20 cellular contexts compared by ENCODE assay signal in genomic region chr3:13512451-13512850, GRCh38. TPM values are rescaled to one million over a fixed set of nuclear protein-coding genes. Genes with fewer than 3 reads are reported as not detected.
DNase-seq lines count a peak whose midpoint lies in the region; ATAC-seq and TF ChIP-seq lines count a peak whose summit lies in the region.
"Had no signal": no experiment of that assay in that cellular context is flagged by ENCODE, and none has a peak within 500 bp of the region (broad histone marks: within the 10 kb centered on the region; RNA-seq: fewer than 3 reads in every experiment).

No MANE protein-coding gene starts in this region.

- no peaks in the 10 kb centered on the region for H3K36me3 Mint-ChIP-seq in chondrocyte (ENCODE audit: low read depth)
- no peaks in the 10 kb centered on the region for H3K36me3 Mint-ChIP-seq in stimulated activated naive B cell treated with anti-CD40 and anti-IgM and Interleukin-4, amounts not matched to agents 10 μg/mL and 1 μg/mL and 100 μg/mL, for 72 hours

- H3K79me2 ChIP-seq in OCI-LY7 (ENCODE audit: insufficient read depth, low read depth, low read length), result no peaks in the 10 kb centered on the region

- no peak overlapping the region for H3K4me3 ChIP-seq in heart right ventricle
- no peak overlapping the region for H3K4me3 ChIP-seq in aorta (ENCODE audit: low read length in 2 of 2)
- H3K4me3 ChIP-seq in OCI-LY7 (ENCODE audit: low read depth, low read length, poor library complexity, severe bottlenecking), result no peak overlapping the region
- H3K4me3 ChIP-seq: SJSA1 had no signal

- no peaks in the 10 kb centered on the region for H3K9me2 ChIP-seq in OCI-LY7 (ENCODE audit: insufficient read depth, low read length)

- H3K36me3 ChIP-seq in heart right ventricle, result no peaks in the 10 kb centered on the region
- no peaks in the 10 kb centered on the region for H3K36me3 ChIP-seq in aorta (ENCODE audit: control insufficient read depth in 1 of 2, insufficient read depth in 2 of 2, low read length in 1 of 2)
- H3K36me3 ChIP-seq in OCI-LY7 (ENCODE audit: insufficient read depth, low read length), result no peaks in the 10 kb centered on the region
- H3K36me3 ChIP-seq: SJSA1 had no signal

- H3K4me2 ChIP-seq in OCI-LY7 (ENCODE audit: low read length), result no peak overlapping the region

- no peaks in the 10 kb centered on the region for H4K20me1 ChIP-seq in OCI-LY7 (ENCODE audit: insufficient read depth, low read length)

- BruUV-seq in OCI-LY7 (replicated peaks; lab: Mats Ljungman, UMichigan), result no TSS peak

- no peaks in the 10 kb centered on the region for H3K9me3 Mint-ChIP-seq in chondrocyte (ENCODE audit: low read depth)
- H3K9me3 Mint-ChIP-seq in stimulated activated naive B cell treated with anti-CD40 and anti-IgM and Interleukin-4, amounts not matched to agents 10 μg/mL and 1 μg/mL and 100 μg/mL, for 72 hours, result no peaks in the 10 kb centered on the region

- WGBS in heart right ventricle, 2 donors, result 90 to 93% methylated on average over 7 of the region's 7 CpGs
- WGBS in aorta, 2 donors, result 81 to 93% methylated on average over 7 of the region's 7 CpGs

- no peaks in the 10 kb centered on the region for H3K27me3 Mint-ChIP-seq in chondrocyte (ENCODE audit: low read depth)
- H3K27me3 Mint-ChIP-seq in stimulated activated naive B cell treated with anti-CD40 and anti-IgM and Interleukin-4, amounts not matched to agents 10 μg/mL and 1 μg/mL and 100 μg/mL, for 72 hours, result no peaks in the 10 kb centered on the region

- CTCF ChIA-PET in OCI-LY7 (lab: Charles Lee; ENCODE audit: unreplicated experiment), result no interaction called here

- POLR2A ChIA-PET in OCI-LY7 (lab: Charles Lee), result no interaction called here

- H3K27me3 ChIP-seq in heart right ventricle (no peaks in the 10 kb centered on the region), aorta (ENCODE audit: control insufficient read depth in 1 of 2, insufficient read depth in 2 of 2, low read length in 1 of 2) (no peaks in the 10 kb centered on the region)
- H3K27me3 ChIP-seq: SJSA1 had no signal

- no peak overlapping the region for H3K4me3 Mint-ChIP-seq in chondrocyte (ENCODE audit: unreplicated experiment)
- no peak overlapping the region for H3K4me3 Mint-ChIP-seq in stimulated activated naive B cell treated with anti-CD40 and anti-IgM and Interleukin-4, amounts not matched to agents 10 μg/mL and 1 μg/mL and 100 μg/mL, for 72 hours
- H3K4me3 Mint-ChIP-seq: B cell had no signal

- H3K27ac Mint-ChIP-seq in chondrocyte (ENCODE audit: unreplicated experiment), result no peak overlapping the region
- no peak overlapping the region for H3K27ac Mint-ChIP-seq in stimulated activated naive B cell treated with anti-CD40 and anti-IgM and Interleukin-4, amounts not matched to agents 10 μg/mL and 1 μg/mL and 100 μg/mL, for 72 hours
- H3K27ac Mint-ChIP-seq: B cell had no signal

- DNase-seq in Right ventricle myocardium superior, result peak; percentile 13
- DNase-seq in heart right ventricle, result no peak
- DNase-seq in chondrocyte (ENCODE audit: low spot score), result peak; percentile 55
- peak; percentile 47 for DNase-seq in posterior vena cava (ENCODE audit: low spot score)
- DNase-seq in aorta, result peak; percentile 21 to 34
- DNase-seq in OCI-LY7 (ENCODE audit: low spot score), result no peak
- no peak for DNase-seq in stimulated activated naive B cell treated with anti-CD40 and anti-IgM and Interleukin-4, amounts not matched to agents 10 μg/mL and 1 μg/mL and 100 μg/mL, for 72 hours
- DNase-seq: 8988T, DND-41, KBM-7, NCI-H1417, NCI-H187, NCI-H2107, NCI-H510A, NCI-H774, PC-3, RPMI8226 had no signal

- TF ChIP-seq CTCF in heart right ventricle (IDR thresholded peaks at IDR 0.05), result no peak
- no peak for TF ChIP-seq CTCF in chondrocyte (IDR thresholded peaks at IDR 0.05)
- no peak for TF ChIP-seq CTCF in OCI-LY7 (conservative IDR thresholded peaks at IDR 0.05; ENCODE audit: low read length)

- H2AFZ ChIP-seq in OCI-LY7 (ENCODE audit: low read length), result no peak overlapping the region

- intact Hi-C loops in Right ventricle myocardium superior (cut with DNase I) (no loop called here), heart right ventricle (cut with DNase I) (no loop called here), posterior vena cava (cut with DNase I) (no loop called here), aorta (cut with DNase I) (no loop called here), OCI-LY7 (cut with micrococcal nuclease; ENCODE audit: unreplicated experiment) (no loop called here)

- no peaks in the 10 kb centered on the region for H3K9me3 ChIP-seq in heart right ventricle
- H3K9me3 ChIP-seq in aorta (ENCODE audit: control insufficient read depth, low read length), result no peaks in the 10 kb centered on the region
- no peaks in the 10 kb centered on the region for H3K9me3 ChIP-seq in OCI-LY7 (ENCODE audit: low read length)
- H3K9me3 ChIP-seq: SJSA1 had no signal

- ATAC-seq in Right ventricle myocardium superior (ENCODE audit: poor library complexity) (no peak), heart right ventricle (no peak), aorta (ENCODE audit: low FRiP score) (no peak), GM18517 (IDR thresholded peaks at IDR 0.05; ENCODE audit: unreplicated experiment) (no peak)
- ATAC-seq in stimulated activated naive B cell treated with anti-CD40 and anti-IgM and Interleukin-4, amounts not matched to agents 10 μg/mL and 1 μg/mL and 100 μg/mL, for 72 hours (replicated peaks), result no peak
- ATAC-seq: PC-3 had no signal

- H3K4me1 Mint-ChIP-seq in chondrocyte (ENCODE audit: low read depth), result peaks cover 47% of the 10 kb centered on the region
- H3K4me1 Mint-ChIP-seq in stimulated activated naive B cell treated with anti-CD40 and anti-IgM and Interleukin-4, amounts not matched to agents 10 μg/mL and 1 μg/mL and 100 μg/mL, for 72 hours, result no peaks in the 10 kb centered on the region
- H3K4me1 Mint-ChIP-seq: B cell had no signal

- H3K27ac ChIP-seq in heart right ventricle, result no peak overlapping the region
- no peak overlapping the region for H3K27ac ChIP-seq in aorta (ENCODE audit: low read depth in 1 of 2, low read length in 2 of 2)
- no peak overlapping the region for H3K27ac ChIP-seq in OCI-LY7 (ENCODE audit: low read depth, low read length, poor library complexity, severe bottlenecking)
- H3K27ac ChIP-seq: SJSA1 had no signal

- H3K4me1 ChIP-seq in heart right ventricle, result peaks cover 7 to 28% (median 22%) of the 10 kb centered on the region in 9 donors
- H3K4me1 ChIP-seq in aorta (ENCODE audit: control insufficient read depth in 1 of 2, insufficient read depth in 2 of 2, low read length in 2 of 2), result no peaks in the 10 kb centered on the region
- no peaks in the 10 kb centered on the region for H3K4me1 ChIP-seq in OCI-LY7 (ENCODE audit: insufficient read depth, low read length, poor library complexity, severe bottlenecking)

RNA-seq across cellular contexts. Expression of gene HDAC11, which starts 32.3 kb away (rescaled TPM):
- 40.7 TPM for total RNA-seq in Right ventricle myocardium superior
- 10 to 100 TPM; 26.6 to 46.0 (median 33.7) TPM for total RNA-seq in heart right ventricle
- polyA plus RNA-seq in heart right ventricle, result 10 to 100 TPM; 15.9 to 21.7 TPM
- total RNA-seq in chondrocyte, result 10.7 to 16.5 TPM (median 15.2 TPM) in 3 replicates
- total RNA-seq in posterior vena cava, result 10 to 100 TPM; 12.9 to 15.3 TPM
- total RNA-seq in aorta, result 10 to 100 TPM; 16.8 to 19.9 TPM
- 10 to 100 TPM; 18.9 to 22.2 TPM for polyA plus RNA-seq in aorta
- 0.18 and 1.1 TPM in 2 replicates for total RNA-seq in OCI-LY7 (2014; rRNA removed; shearing (Covaris generic))
- total RNA-seq in OCI-LY7 (2022), result 0.74 and 1.3 TPM in 2 replicates

RNA-seq across cellular contexts. Expression of gene FBLN2, which starts 36.5 kb away (rescaled TPM):
- total RNA-seq in Right ventricle myocardium superior (69.7 TPM), heart right ventricle (10 to 100 TPM; 35.4 to 78.9 (median 47.0) TPM), chondrocyte (284 to 413 TPM (median 394 TPM) in 3 replicates), posterior vena cava (100 to 1,000 TPM; 283 to 585 TPM), aorta (100 to 1,000 TPM; 117 to 494 TPM), OCI-LY7 (2022) (not detected in 2 replicates)
- polyA plus RNA-seq in heart right ventricle (10 to 100 TPM; 20.7 to 55.9 TPM), aorta (10 to 100 TPM; 16.7 to 19.9 TPM)
- total RNA-seq in OCI-LY7 (2014; rRNA removed; shearing (Covaris generic)), result not detected in 2 replicates

Comparison
In these comparisons a context has a peak if more than half of its experiments do, and no peak if none do; other contexts are left out.
1. DNase-seq: peak in Right ventricle myocardium superior (single experiment), chondrocyte (single experiment), posterior vena cava (single experiment) and aorta (2 of 2); none in heart right ventricle (0 of 2), OCI-LY7 (single experiment) and stimulated activated naive B cell treated with anti-CD40 and anti-IgM and Interleukin-4, amounts not matched to agents 10 μg/mL and 1 μg/mL and 100 μg/mL, for 72 hours (single experiment).
2. RNA of gene FBLN2, which starts 36.5 kb away (total RNA-seq): 283 to 585 TPM in posterior vena cava, 117 to 494 TPM in aorta, 284 to 413 TPM in chondrocyte, 69.7 TPM in Right ventricle myocardium superior (single experiment) and 35.4 to 78.9 TPM in heart right ventricle; not detected in OCI-LY7; every median in the first group is over 10 times any median in the second.